ENCODE assay signal across 23 cellular contexts in the genomic region with DNA sequence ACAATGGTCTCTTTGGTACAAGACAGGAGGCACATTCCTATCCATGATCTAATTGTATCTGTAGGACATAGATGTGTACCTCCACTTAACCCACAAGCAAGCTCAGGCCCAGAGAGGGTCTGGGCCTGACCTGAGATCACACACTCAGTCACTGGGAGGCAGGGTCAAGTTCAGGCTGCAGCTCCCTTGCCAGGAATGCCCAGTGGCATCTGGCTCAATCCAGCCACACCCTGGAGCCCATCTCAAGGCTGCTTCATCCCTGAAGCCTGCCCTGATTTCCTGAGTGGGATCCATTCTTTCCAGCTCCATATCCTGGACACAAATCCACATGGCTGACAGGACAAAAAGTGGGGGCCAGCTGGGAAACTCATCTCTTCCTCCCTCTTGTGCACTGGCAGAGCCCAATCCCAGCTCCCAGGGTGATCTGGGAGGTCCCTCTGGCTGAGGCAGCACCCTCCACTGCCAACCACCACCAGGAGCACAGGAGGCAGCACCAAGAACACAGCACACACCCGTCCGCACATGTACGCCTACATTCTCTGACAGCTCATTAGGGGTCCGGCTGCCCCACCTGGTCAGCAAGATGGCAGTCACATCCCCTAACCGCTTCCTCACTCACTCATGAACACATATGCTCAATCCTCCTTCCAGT.
"Had no signal": no experiment of that assay in that cellular context is flagged by ENCODE, and none has a peak within 500 bp of the region (broad histone marks: within the 10 kb centered on the region; RNA-seq: fewer than 3 reads in every experiment).

No MANE protein-coding gene starts in this region.

- H3K27ac ChIP-seq: brain microvascular endothelial cell, coronary artery, esophagus squamous epithelium, heart left ventricle, left lung, neutrophil, pancreas, psoas muscle, right atrium auricular region, SJSA1 had no signal

- H3K36me3 ChIP-seq: brain microvascular endothelial cell, esophagus squamous epithelium, heart left ventricle, left lung, neutrophil, pancreas, right atrium auricular region, SJSA1, tibial nerve had no signal

- H3K36me3 Mint-ChIP-seq: activated naive CD4-positive, alpha-beta T cell treated with anti-CD3 and anti-CD28 coated beads, Interleukin-2, amount 50 U/mL, for 72 hours had no signal

- H3K4me1 ChIP-seq: SJSA1 had no signal

- H3K9me3 ChIP-seq: esophagus squamous epithelium, heart left ventricle, left lung, neutrophil, pancreas, psoas muscle, right atrium auricular region, SJSA1, tibial nerve had no signal

- H3K9me3 Mint-ChIP-seq: activated CD4-positive, alpha-beta memory T cell treated with anti-CD3 and anti-CD28 coated beads, Interleukin-2, amount 10 ng/mL, durations not matched to agents 7 days and 5 days; activated CD4-positive, alpha-beta T cell treated with anti-CD3 and anti-CD28 coated beads, Interleukin-2, amount 10 ng/mL, durations not matched to agents 24 days and 14 days; activated naive CD4-positive, alpha-beta T cell treated with anti-CD3 and anti-CD28 coated beads, Interleukin-2, amount 50 U/mL, for 72 hours; activated T-helper 1 cell treated with anti-CD3 and anti-CD28 coated beads, Interleukin-12 subunit alpha, Interleukin-12 subunit beta, Interleukin-2, Interleukin-4 antibody, amounts not matched to agents 30 ng/mL and 10 ng/mL and 1 ng/mL, durations not matched to agents 14 hours and 24 hours and 36 hours; central memory CD8-positive, alpha-beta T cell; stimulated activated naive CD8-positive, alpha-beta T cell treated with anti-CD3 and anti-CD28 coated beads, Interleukin-15, Interleukin-2, amounts not matched to agents 100 ng/mL and 50 ng/mL, for 24 hours had no signal

- H3K27ac Mint-ChIP-seq: activated CD4-positive, alpha-beta memory T cell treated with anti-CD3 and anti-CD28 coated beads, Interleukin-2, amount 10 ng/mL, durations not matched to agents 7 days and 5 days; activated CD4-positive, alpha-beta T cell treated with anti-CD3 and anti-CD28 coated beads, Interleukin-2, amount 10 ng/mL, durations not matched to agents 24 days and 14 days; activated T-helper 1 cell treated with anti-CD3 and anti-CD28 coated beads, Interleukin-12 subunit alpha, Interleukin-12 subunit beta, Interleukin-2, Interleukin-4 antibody, amounts not matched to agents 30 ng/mL and 10 ng/mL and 1 ng/mL, durations not matched to agents 14 hours and 24 hours and 36 hours; stimulated activated naive CD8-positive, alpha-beta T cell treated with anti-CD3 and anti-CD28 coated beads, Interleukin-15, Interleukin-2, amounts not matched to agents 100 ng/mL and 50 ng/mL, for 24 hours had no signal

- H3K4me3 ChIP-seq: coronary artery, esophagus squamous epithelium, heart left ventricle, left lung, pancreas, psoas muscle, right atrium auricular region, SJSA1, tibial nerve had no signal

- H3K27me3 ChIP-seq: brain microvascular endothelial cell, esophagus squamous epithelium, heart left ventricle, left lung, neutrophil, pancreas, right atrium auricular region, SJSA1, tibial nerve had no signal

- H3K27me3 Mint-ChIP-seq: activated CD4-positive, alpha-beta memory T cell treated with anti-CD3 and anti-CD28 coated beads, Interleukin-2, amount 10 ng/mL, durations not matched to agents 7 days and 5 days; central memory CD8-positive, alpha-beta T cell; stimulated activated naive CD8-positive, alpha-beta T cell treated with anti-CD3 and anti-CD28 coated beads, Interleukin-15, Interleukin-2, amounts not matched to agents 100 ng/mL and 50 ng/mL, for 24 hours had no signal

- DNase-seq: activated CD4-positive, alpha-beta memory T cell treated with anti-CD3 and anti-CD28 coated beads, Interleukin-2, amount 10 ng/mL, durations not matched to agents 7 days and 5 days; activated CD4-positive, alpha-beta T cell treated with anti-CD3 and anti-CD28 coated beads, Interleukin-2, amount 10 ng/mL, durations not matched to agents 24 days and 14 days; activated T-cell treated with anti-CD3 and anti-CD28 coated beads for 4 hours; brain microvascular endothelial cell; esophagus squamous epithelium; islet precursor cell; psoas muscle; stimulated activated CD4-positive, alpha-beta T cell treated with anti-CD3 and anti-CD28 coated beads, Interleukin-12 subunit alpha, Interleukin-12 subunit beta, amount 100 ng/mL, for 4 hours; stimulated activated CD4-positive, alpha-beta T cell treated with anti-CD3 and anti-CD28 coated beads, Interleukin-4, amount 100 ng/mL, for 4 hours; substantia nigra had no signal

- H3K4me3 Mint-ChIP-seq: activated CD4-positive, alpha-beta memory T cell treated with anti-CD3 and anti-CD28 coated beads, Interleukin-2, amount 10 ng/mL, durations not matched to agents 7 days and 5 days; activated CD4-positive, alpha-beta T cell treated with anti-CD3 and anti-CD28 coated beads, Interleukin-2, amount 10 ng/mL, durations not matched to agents 24 days and 14 days; activated T-helper 1 cell treated with anti-CD3 and anti-CD28 coated beads, Interleukin-12 subunit alpha, Interleukin-12 subunit beta, Interleukin-2, Interleukin-4 antibody, amounts not matched to agents 30 ng/mL and 10 ng/mL and 1 ng/mL, durations not matched to agents 14 hours and 24 hours and 36 hours; central memory CD8-positive, alpha-beta T cell; stimulated activated naive CD8-positive, alpha-beta T cell treated with anti-CD3 and anti-CD28 coated beads, Interleukin-15, Interleukin-2, amounts not matched to agents 100 ng/mL and 50 ng/mL, for 24 hours had no signal

- ATAC-seq: activated CD4-positive, CD25-positive, alpha-beta regulatory T cell treated with anti-CD3 and anti-CD28 coated beads, Interleukin-2, amount 50 U/mL, for 24 hours; activated naive CD4-positive, alpha-beta T cell treated with anti-CD3 and anti-CD28 coated beads, Interleukin-2, amount 50 U/mL, for 72 hours; heart left ventricle; left lung; pancreas; psoas muscle had no signal
